Comparison of ENCODE assay signal across 21 cellular contexts in the genomic region with DNA sequence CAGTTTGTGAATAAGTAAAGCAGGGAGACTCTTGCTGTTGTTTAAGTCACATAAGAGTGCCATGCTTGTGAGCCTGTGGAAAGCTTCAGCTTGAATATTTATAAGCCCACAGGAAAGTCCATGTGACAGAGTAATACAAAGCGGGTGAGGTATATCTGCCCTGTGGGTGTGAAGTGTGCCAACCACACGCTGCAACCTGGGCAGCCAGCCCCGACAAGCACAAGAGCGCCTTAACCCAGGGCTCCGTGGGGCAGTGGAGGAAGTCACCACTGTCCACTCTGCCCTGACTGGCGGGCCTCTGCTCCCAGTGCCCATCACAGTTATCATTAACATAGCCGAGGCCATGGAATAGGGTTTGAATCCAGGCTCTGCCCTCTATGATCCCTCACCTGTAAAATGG.
"Had no signal": no experiment of that assay in that cellular context is flagged by ENCODE, and none has a peak within 500 bp of the region (broad histone marks: within the 10 kb centered on the region; RNA-seq: fewer than 3 reads in every experiment).

No MANE protein-coding gene starts in this region.

- H3K4me3 ChIP-seq: esophagus squamous epithelium, gastroesophageal sphincter, lower lobe of right lung, right atrium auricular region, sigmoid colon, skin epidermis had no signal

- H3K4me3 Mint-ChIP-seq: central memory CD8-positive, alpha-beta T cell; dendritic cell treated with granulocyte-macrophage colony-stimulating factor and Interleukin-4, amounts not matched to agents 40 ng/mL and 50 ng/mL, for 4 days; effector memory CD8-positive, alpha-beta T cell; naive B cell; type B pancreatic cell had no signal

- H3K27ac Mint-ChIP-seq: dendritic cell treated with granulocyte-macrophage colony-stimulating factor and Interleukin-4, amounts not matched to agents 40 ng/mL and 50 ng/mL, for 4 days; effector memory CD8-positive, alpha-beta T cell had no signal

- H3K9me3 ChIP-seq: esophagus squamous epithelium, gastroesophageal sphincter, lower lobe of right lung, right atrium auricular region, sigmoid colon had no signal

- ATAC-seq: effector memory CD8-positive, alpha-beta T cell; gastroesophageal sphincter; left lobe of liver; lower lobe of right lung had no signal

- H3K9me3 Mint-ChIP-seq: central memory CD8-positive, alpha-beta T cell; dendritic cell treated with granulocyte-macrophage colony-stimulating factor and Interleukin-4, amounts not matched to agents 40 ng/mL and 50 ng/mL, for 4 days; effector memory CD8-positive, alpha-beta T cell; naive B cell had no signal

- H3K27me3 Mint-ChIP-seq: dendritic cell treated with granulocyte-macrophage colony-stimulating factor and Interleukin-4, amounts not matched to agents 40 ng/mL and 50 ng/mL, for 4 days; naive B cell; type B pancreatic cell had no signal

- H3K27me3 ChIP-seq: esophagus squamous epithelium, gastroesophageal sphincter, right atrium auricular region, sigmoid colon had no signal

- DNase-seq: effector memory CD8-positive, alpha-beta T cell; esophagus squamous epithelium; foreskin fibroblast; hippocampal formation; kidney glomerular epithelial cell; lower lobe of right lung; mesenchymal stem cell; naive B cell; posterior cingulate gyrus; sigmoid colon; stimulated activated CD4-positive, alpha-beta T cell treated with anti-CD3 and anti-CD28 coated beads, Interleukin-2, amount 100 ng/mL, for 24 hours; stimulated activated CD4-positive, alpha-beta T cell treated with anti-CD3 and anti-CD28 coated beads, Interleukin-4, amount 100 ng/mL, for 4 hours; stimulated activated naive CD4-positive, alpha-beta T cell treated with Interleukin-2 at 50 U/mL for 16 hours had no signal

- H3K4me1 Mint-ChIP-seq: central memory CD8-positive, alpha-beta T cell had no signal

- H3K27ac ChIP-seq: epithelial cell of prostate, esophagus squamous epithelium, gastroesophageal sphincter, lower lobe of right lung, right atrium auricular region, sigmoid colon, skin epidermis had no signal
